In genomic region chr9:127586537-127586936, GRCh38 we compare ENCODE assay signal across 8 cellular contexts. TPM values are rescaled to one million over a fixed set of nuclear protein-coding genes. Genes with fewer than 3 reads are reported as not detected.
A peak's percentile ranks its signal among the peaks of the same experiment; 100 is the strongest.
DNase-seq lines count a peak whose midpoint lies in the region; ATAC-seq and TF ChIP-seq lines count a peak whose summit lies in the region.

No MANE protein-coding gene starts in this region.

- CTCF ChIA-PET in BJ (lab: Yijun Ruan, JAX), result interaction anchor here (0.6 to 4.9 kb wide), 22 partner anchors 10 to 335 kb away, joined by 3 to 42 read pairs (median 5); partner anchors contain the start of genes CDK9 and TOR2A

- H3K9me3 ChIP-seq in testis, result no peaks in the 10 kb centered on the region

- H3K4me1 ChIP-seq in testis, result no peaks in the 10 kb centered on the region

- POLR2A ChIA-PET in BJ (lab: Charles Lee), result no interaction called here

- no peak for DNase-seq in BJ (ENCODE audit: low read depth)
- DNase-seq in HFF-Myc (ENCODE audit: extremely low read depth, low read depth), result no peak
- DNase-seq in NOMO-1 treated with DMSO at 0.1 percent for 48 hours (lab: John Stamatoyannopoulos, UW; ENCODE audit: unreplicated experiment), result peak; percentile 55
- peak; percentile 65 for DNase-seq in activated CD8-positive, alpha-beta memory T cell treated with anti-CD3 and anti-CD28 coated beads, Interleukin-2, amount 50 U/mL, for 4 hours
- no peak for DNase-seq in epithelial cell of prostate (ENCODE audit: low read depth, low spot score)
- DNase-seq in mucosa of gallbladder (ENCODE audit: low spot score), result peak; percentile 83
- DNase-seq in testis, result peak; percentile 92

- 54 to 59% methylated on average over 5 of the region's 5 CpGs for WGBS in testis, 2 donors

- TF ChIP-seq POLR2A in testis (IDR thresholded peaks at IDR 0.05), result no peak

- H3K36me3 ChIP-seq in BJ (ENCODE audit: control insufficient read depth, insufficient read depth, low read length), result no peaks in the 10 kb centered on the region
- no peaks in the 10 kb centered on the region for H3K36me3 ChIP-seq in testis (ENCODE audit: low read depth, missing control alignments)

- intact Hi-C loops in testis (cut with DNase I; ENCODE audit: low total_unique reads), result loop anchor here (5.0 kb wide), 1 partner anchor 79 kb away; no protein-coding TSS in a partner anchor

- TF ChIP-seq CTCF in BJ (IDR thresholded peaks at IDR 0.05; ENCODE audit: insufficient read depth, low read depth, low read length), result peak; percentile 91
- peak; percentile 89 for TF ChIP-seq CTCF in HFF-Myc (IDR thresholded peaks at IDR 0.05; ENCODE audit: low read depth, low read length, missing control alignments)
- peak; percentile 83 to 93 (median 91) for TF ChIP-seq CTCF in testis (IDR thresholded peaks at IDR 0.05)

- H3K27ac ChIP-seq in epithelial cell of prostate (peak overlapping the region; percentile 95), testis (no peak overlapping the region)

- no peak for ATAC-seq in GM21619 (IDR thresholded peaks at IDR 0.05; ENCODE audit: unreplicated experiment)

- H3K27me3 ChIP-seq in BJ (ENCODE audit: control insufficient read depth, insufficient read depth, low read length) (no peaks in the 10 kb centered on the region), testis (no peaks in the 10 kb centered on the region)

- H3K4me3 ChIP-seq in BJ (ENCODE audit: low read depth, low read length) (no peak overlapping the region), HFF-Myc (replicated peaks; ENCODE audit: low read depth, low read length) (no peak overlapping the region), testis (no peak overlapping the region)

RNA-seq across cellular contexts. Expression of gene STXBP1, which starts 25.5 kb away (rescaled TPM):
- polyA plus RNA-seq in BJ (2011; rRNA removed) (16.2 and 18.1 TPM in 2 replicates), testis (ENCODE audit: insufficient read depth, low read depth, low replicate concordance) (21.2 TPM)
- 20.0 and 20.8 TPM in 2 replicates for polyA minus RNA-seq in BJ (2011; rRNA and poly(A)+ RNA removed)
- total RNA-seq in mucosa of gallbladder (52.8 TPM), testis (10 to 100 TPM; 33.1 to 36.1 TPM)

Comparison
In these comparisons a context has a peak if more than half of its experiments do, and no peak if none do; other contexts are left out.
1. DNase-seq: peak in NOMO-1 treated with DMSO at 0.1 percent for 48 hours (single experiment), activated CD8-positive, alpha-beta memory T cell treated with anti-CD3 and anti-CD28 coated beads, Interleukin-2, amount 50 U/mL, for 4 hours (single experiment), mucosa of gallbladder (single experiment) and testis (single experiment); none in BJ (single experiment), HFF-Myc (single experiment) and epithelial cell of prostate (single experiment).
2. Peak in every context shown above with its lines, with median percentiles within 50 percentile points of each other: CTCF ChIP-seq.